In genomic region chr12:111168009-111168786, GRCh38 we compare ENCODE assay signal across 22 cellular contexts.
"Had no signal": no experiment of that assay in that cellular context is flagged by ENCODE, and none has a peak within 500 bp of the region (broad histone marks: within the 10 kb centered on the region; RNA-seq: fewer than 3 reads in every experiment).

No MANE protein-coding gene starts in this region.

- H3K27me3 ChIP-seq: colonic mucosa had no signal

- DNase-seq: activated CD4-positive, alpha-beta memory T cell treated with anti-CD3 and anti-CD28 coated beads for 36 hours; activated CD4-positive, alpha-beta T cell treated with anti-CD3 and anti-CD28 coated beads for 48 hours; activated effector memory CD4-positive, alpha-beta T cell treated with Interleukin-2 at 50 U/mL for 16 hours; activated naive CD4-positive, alpha-beta T cell; activated T-cell treated with anti-CD3 and anti-CD28 coated beads, Interleukin-2, amount 50 U/mL, for 24 hours; adrenal gland; anterior cingulate cortex; caudate nucleus; colonic mucosa; NCI-H146; NCI-H1930; NCI-H2171; NCI-H2227 treated with DMSO at 0.1 percent for 48 hours; NCI-H446 treated with DMSO at 0.1 percent for 48 hours; NCI-H526; NCI-H774; SIG-M5; T-helper 2 cell had no signal

- H3K27ac ChIP-seq: adrenal gland, colonic mucosa, VCaP had no signal

- H3K36me3 Mint-ChIP-seq: activated CD4-positive, alpha-beta memory T cell treated with anti-CD3 and anti-CD28 coated beads for 36 hours; activated naive CD8-positive, alpha-beta T cell had no signal

- H3K36me3 ChIP-seq: adrenal gland, colonic mucosa had no signal

- H3K4me3 ChIP-seq: adrenal gland, colonic mucosa, K562 had no signal

- H3K27ac Mint-ChIP-seq: activated CD4-positive, alpha-beta memory T cell treated with anti-CD3 and anti-CD28 coated beads for 36 hours; activated naive CD8-positive, alpha-beta T cell; activated T-cell treated with anti-CD3 and anti-CD28 coated beads, Interleukin-2, amount 50 U/mL, for 24 hours; activated T-helper 1 cell treated with anti-CD3 and anti-CD28 coated beads, Interleukin-12 subunit alpha, Interleukin-12 subunit beta, Interleukin-2, Interleukin-4 antibody, amounts not matched to agents 30 ng/mL and 10 ng/mL and 1 ng/mL, durations not matched to agents 14 hours and 24 hours and 36 hours had no signal

- H3K4me3 Mint-ChIP-seq: activated CD4-positive, alpha-beta memory T cell treated with anti-CD3 and anti-CD28 coated beads for 36 hours; activated naive CD8-positive, alpha-beta T cell; activated T-cell treated with anti-CD3 and anti-CD28 coated beads, Interleukin-2, amount 50 U/mL, for 24 hours; activated T-helper 1 cell treated with anti-CD3 and anti-CD28 coated beads, Interleukin-12 subunit alpha, Interleukin-12 subunit beta, Interleukin-2, Interleukin-4 antibody, amounts not matched to agents 30 ng/mL and 10 ng/mL and 1 ng/mL, durations not matched to agents 14 hours and 24 hours and 36 hours had no signal

- H3K4me1 ChIP-seq: adrenal gland, colonic mucosa had no signal

- ATAC-seq: K562 had no signal

- H3K9me3 Mint-ChIP-seq: activated CD4-positive, alpha-beta memory T cell treated with anti-CD3 and anti-CD28 coated beads for 36 hours; activated T-cell treated with anti-CD3 and anti-CD28 coated beads, Interleukin-2, amount 50 U/mL, for 24 hours; activated T-helper 1 cell treated with anti-CD3 and anti-CD28 coated beads, Interleukin-12 subunit alpha, Interleukin-12 subunit beta, Interleukin-2, Interleukin-4 antibody, amounts not matched to agents 30 ng/mL and 10 ng/mL and 1 ng/mL, durations not matched to agents 14 hours and 24 hours and 36 hours had no signal
